12 cellular contexts compared by ENCODE assay signal in the genomic region with DNA sequence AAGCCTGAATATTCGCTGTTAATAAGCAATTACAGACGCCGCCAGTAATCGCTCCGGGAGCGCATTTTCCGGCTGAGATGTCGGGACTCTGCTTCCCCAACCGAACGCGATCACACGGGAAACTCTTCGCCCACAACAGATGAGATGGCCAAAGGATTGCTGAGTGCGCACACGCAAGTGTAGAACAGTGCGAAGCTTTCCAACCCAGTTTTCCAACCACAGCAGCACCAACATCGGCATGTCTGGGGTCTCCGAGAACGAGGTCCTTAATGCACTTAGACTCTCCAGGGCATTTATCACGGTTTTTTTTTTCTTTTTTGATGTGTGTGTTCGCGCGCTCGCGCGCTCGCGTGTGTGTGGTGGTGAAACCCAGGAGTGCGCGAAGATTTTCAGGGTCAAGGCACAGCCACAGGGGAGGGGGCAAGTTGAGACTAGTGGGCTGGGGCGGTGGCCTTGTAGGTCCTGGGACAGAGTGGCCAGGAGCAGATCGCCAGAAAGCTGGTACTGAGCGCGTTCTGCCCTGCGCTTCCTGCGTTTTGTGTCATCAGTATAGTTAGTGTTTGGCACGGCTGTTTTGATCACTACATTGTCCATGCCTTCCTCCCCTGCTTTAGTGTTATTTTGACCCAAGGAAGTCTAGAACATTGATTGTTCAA. TPM values are rescaled to one million over a fixed set of nuclear protein-coding genes. Genes with fewer than 3 reads are reported as not detected.
DNase-seq lines count a peak whose midpoint lies in the region; ATAC-seq and TF ChIP-seq lines count a peak whose summit lies in the region.
"Had no signal": no experiment of that assay in that cellular context is flagged by ENCODE, and none has a peak within 500 bp of the region (broad histone marks: within the 10 kb centered on the region; RNA-seq: fewer than 3 reads in every experiment).

No MANE protein-coding gene starts in this region.

- H2BK20ac ChIP-seq in H9 (ENCODE audit: low read depth, low read length, poor library complexity, severe bottlenecking) = no peak overlapping the region

- H3K79me2 ChIP-seq in H9 (ENCODE audit: insufficient read depth, low read length) (no peaks in the 10 kb centered on the region), neural cell (replicated peaks; ENCODE audit: insufficient read depth, low read length) (no peaks in the 10 kb centered on the region)

- no peaks in the 10 kb centered on the region for H3F3A ChIP-seq in neural cell (ENCODE audit: insufficient read depth, low read length, poor library complexity, severe bottlenecking)

- no peak for TF ChIP-seq EP300 in neural cell (conservative IDR thresholded peaks at IDR 0.05; ENCODE audit: poor library complexity, severe bottlenecking)

- no peak for TF ChIP-seq CTCF in H9 (conservative IDR thresholded peaks at IDR 0.05)
- no peak for TF ChIP-seq CTCF in dorsolateral prefrontal cortex (IDR thresholded peaks at IDR 0.05 in 54 of 56, conservative IDR thresholded peaks at IDR 0.05 in 2 of 56; ENCODE audit: low read depth in 1 of 56, partially characterized antibody in 56 of 56)
- TF ChIP-seq CTCF in neural cell (IDR thresholded peaks at IDR 0.05; ENCODE audit: poor library complexity, severe bottlenecking) = no peak

- H2BK5ac ChIP-seq in H9 (ENCODE audit: insufficient read length, low read length) = no peak overlapping the region

- no CpG with 5 or more reads among the region's 37 CpGs for WGBS in H9 (ENCODE audit: extremely low coverage, insufficient read length, low lambda C conversion rate)

- H3K18ac ChIP-seq in H9 (ENCODE audit: insufficient read length, low read depth, low read length) = no peak overlapping the region

- H2AFZ ChIP-seq in H9 (ENCODE audit: low read length) = no peak overlapping the region
- H2AFZ ChIP-seq in neural cell (ENCODE audit: low read depth, low read length) = no peak overlapping the region

- no peak overlapping the region for H4K8ac ChIP-seq in H9 (replicated peaks; ENCODE audit: insufficient read length, low read depth, low read length)

- H2BK12ac ChIP-seq in H9 (ENCODE audit: insufficient read length, low read depth, low read length) = no peak overlapping the region

- intact Hi-C loops in CD4-positive, alpha-beta memory T cell (cut with micrococcal nuclease) = loop anchor here (2.0 to 5.0 kb wide), 3 partner anchors 428 to 517 kb away; a partner anchor contains a TSS
- intact Hi-C loops in dorsolateral prefrontal cortex (cut with DNase I) = no loop called here
- intact Hi-C loops in left colon (cut with DNase I, micrococcal nuclease) = no loop called here

- H3K79me1 ChIP-seq in H9 (ENCODE audit: insufficient read depth, low read depth, low read length, poor library complexity, severe bottlenecking) = no peaks in the 10 kb centered on the region

- peak overlapping the region; percentile 77 to 95 (median 86) for H3K4me3 Mint-ChIP-seq in CD4-positive, alpha-beta memory T cell
- H3K4me3 Mint-ChIP-seq in H9 = peak overlapping the region in 1 of 2 experiments; percentile 88; a peak in 3 of 5 replicates

- no peak overlapping the region for H2AK5ac ChIP-seq in H9 (ENCODE audit: insufficient read length, low read length)

- in situ Hi-C loops in ACHN (cut with HindIII; ENCODE audit: low pct_ligation_motif_present, low pct_unique_long_range_greater_than_20kb, low sequenced_read_pairs) = no loop called here

- no peak overlapping the region for H3K27ac ChIP-seq in CD4-positive, alpha-beta memory T cell (ENCODE audit: low read depth, low read length)
- H3K27ac ChIP-seq in H9 (ENCODE audit: insufficient read length, low read depth, low read length) = no peak overlapping the region
- no peak overlapping the region for H3K27ac ChIP-seq in dorsolateral prefrontal cortex
- H3K27ac ChIP-seq in neural cell (ENCODE audit: low read length) = no peak overlapping the region
- H3K27ac ChIP-seq: gastroesophageal sphincter, VCaP had no signal

- CTCF ChIA-PET in CD4-positive, alpha-beta memory T cell (lab: Charles Lee; ENCODE audit: partially characterized antibody) = interaction anchor here (1.0 to 6.3 kb wide), 11 partner anchors 9 to 614 kb away, joined by 3 to 86 read pairs (median 5); a partner anchor contains a TSS

- peak overlapping the region in 1 of 2 donors; percentile 61 for H3K4me3 ChIP-seq in CD4-positive, alpha-beta memory T cell (ENCODE audit: low read length in 2 of 2)
- H3K4me3 ChIP-seq in dorsolateral prefrontal cortex (peak overlapping the region in 31 of 59 donors; percentile 10 to 60 (median 30)), neural cell (ENCODE audit: low read length) (peak overlapping the region; percentile 22)

- peak overlapping the region in 3 of 7 donors; percentile 1 to 76 (median 13) for H3K27ac Mint-ChIP-seq in CD4-positive, alpha-beta memory T cell
- H3K27ac Mint-ChIP-seq in H9 = no peak overlapping the region

- H4K20me1 ChIP-seq in H9 (ENCODE audit: control insufficient read depth, insufficient read depth, insufficient read length) (no peaks in the 10 kb centered on the region), neural cell (ENCODE audit: insufficient read depth) (no peaks in the 10 kb centered on the region)

- no peak overlapping the region for H3K14ac ChIP-seq in H9 (ENCODE audit: insufficient read depth, low read length)

- H3K9me3 ChIP-seq in CD4-positive, alpha-beta memory T cell (ENCODE audit: control insufficient read depth in 1 of 2, low read length in 2 of 2) = no peaks in the 10 kb centered on the region
- H3K9me3 ChIP-seq in H9 (ENCODE audit: control insufficient read depth, low read depth, low read length) = no peaks in the 10 kb centered on the region
- no peaks in the 10 kb centered on the region for H3K9me3 ChIP-seq in neural cell (ENCODE audit: low read length)
- H3K9me3 ChIP-seq: gastroesophageal sphincter had no signal

- no peak overlapping the region for H2BK15ac ChIP-seq in H9 (ENCODE audit: low read depth, low read length)

- DNase-seq in CD4-positive, alpha-beta memory T cell = no peak
- DNase-seq in H9 (no peak), dorsolateral prefrontal cortex (no peak), ACHN (no peak), left colon (no peak)
- DNase-seq: DMS79, NCI-H1436 treated with DMSO at 0.1 percent for 48 hours had no signal

- H3K4me2 ChIP-seq in H9 (ENCODE audit: insufficient read depth, insufficient read length, low read length) (peak overlapping the region; percentile 47), neural cell (ENCODE audit: low read length) (no peak overlapping the region)

- H3K9ac ChIP-seq in H9 (ENCODE audit: extremely low read depth, insufficient read length, low read length) (no peak overlapping the region), neural cell (ENCODE audit: low read length) (no peak overlapping the region)

- H3K27me3 ChIP-seq in CD4-positive, alpha-beta memory T cell (ENCODE audit: insufficient read depth, low read length) = peaks cover 67% of the 10 kb centered on the region
- H3K27me3 ChIP-seq in H9 (ENCODE audit: insufficient read depth, low read length) (peaks cover 82% of the 10 kb centered on the region), dorsolateral prefrontal cortex (peaks cover 32 to 100% (median 99%) of the 10 kb centered on the region in 45 donors), neural cell (ENCODE audit: insufficient read depth, low read depth, low read length) (peaks cover 100% of the 10 kb centered on the region)

- no peak overlapping the region for H3K4ac ChIP-seq in H9 (ENCODE audit: low read depth, low read length)

- no peak overlapping the region for H3T11ph ChIP-seq in H9 (ENCODE audit: low read length)

- H4K5ac ChIP-seq in H9 (ENCODE audit: insufficient read length, low read depth, low read length) = no peak overlapping the region

- ATAC-seq in GM19023 (IDR thresholded peaks at IDR 0.05; ENCODE audit: unreplicated experiment) = no peak
- ATAC-seq in left colon = no peak
- ATAC-seq in HG03175 (IDR thresholded peaks at IDR 0.05; ENCODE audit: unreplicated experiment) = no peak
- ATAC-seq: gastroesophageal sphincter had no signal

- H3K4me1 ChIP-seq in CD4-positive, alpha-beta memory T cell (ENCODE audit: insufficient read depth, low read length) = peaks cover 47% of the 10 kb centered on the region
- H3K4me1 ChIP-seq in H9 (ENCODE audit: insufficient read depth, low read length) = peaks cover 5% of the 10 kb centered on the region; the same call in 1 of the 2 replicates

- POLR2A ChIA-PET in CD4-positive, alpha-beta memory T cell (lab: Charles Lee; ENCODE audit: partially characterized antibody) = interaction anchor here (1.8 to 4.9 kb wide), 4 partner anchors 8 to 625 kb away, joined by 4 to 45 read pairs (median 14); a partner anchor contains a TSS

- H3K23me2 ChIP-seq in H9 (ENCODE audit: insufficient read length, low read depth, low read length, poor library complexity, severe bottlenecking) = peaks cover 18% of the 10 kb centered on the region

- TF ChIP-seq RAD21 in neural cell (conservative IDR thresholded peaks at IDR 0.05) = no peak

- no peak overlapping the region for H3K56ac ChIP-seq in H9 (ENCODE audit: insufficient read length, low read depth, low read length)

- H3K36me3 Mint-ChIP-seq in CD4-positive, alpha-beta memory T cell = peaks cover 0 to 14% of the 10 kb centered on the region in 2 donors
- H3K36me3 Mint-ChIP-seq in H9 (ENCODE audit: insufficient read depth in 1 of 3, low read depth in 3 of 3) = no peaks in the 10 kb centered on the region

- peaks cover 64 to 67% of the 10 kb centered on the region in 2 donors for H3K27me3 Mint-ChIP-seq in CD4-positive, alpha-beta memory T cell
- peaks cover 94% of the 10 kb centered on the region for H3K27me3 Mint-ChIP-seq in H9 (ENCODE audit: low read depth)

- no peak overlapping the region for H3K23ac ChIP-seq in H9 (ENCODE audit: insufficient read length, low read depth, low read length)

- no peaks in the 10 kb centered on the region for H3K9me2 ChIP-seq in neural cell (ENCODE audit: insufficient read depth, low read length)

- no peak overlapping the region for H4K91ac ChIP-seq in H9 (ENCODE audit: insufficient read length, low read depth, low read length)

- H2BK120ac ChIP-seq in H9 (ENCODE audit: low read depth, low read length, poor library complexity, severe bottlenecking) = no peak overlapping the region

- H3K9me3 Mint-ChIP-seq in CD4-positive, alpha-beta memory T cell = no peaks in the 10 kb centered on the region
- peaks cover 0 to 22% of the 10 kb centered on the region in 2 experiments; a peak in 1 of 5 replicates for H3K9me3 Mint-ChIP-seq in H9

- no peaks in the 10 kb centered on the region for H3K36me3 ChIP-seq in CD4-positive, alpha-beta memory T cell (ENCODE audit: insufficient read depth, low read length)
- no peaks in the 10 kb centered on the region for H3K36me3 ChIP-seq in neural cell (ENCODE audit: insufficient read depth, low read length)
- H3K36me3 ChIP-seq: gastroesophageal sphincter had no signal

- H3K4me1 Mint-ChIP-seq in CD4-positive, alpha-beta memory T cell = peaks cover 25 to 62% (median 42%) of the 10 kb centered on the region in 4 donors
- peaks cover 55 to 65% of the 10 kb centered on the region in 2 experiments for H3K4me1 Mint-ChIP-seq in H9

RNA-seq across cellular contexts. Expression of a gene that starts 1.8 kb away (rescaled TPM):
- 1 to 10 TPM; 4.2 to 4.8 TPM for total RNA-seq in CD4-positive, alpha-beta memory T cell
- polyA plus RNA-seq in CD4-positive, alpha-beta memory T cell = 10 to 100 TPM in 1 of 2 donors, 1 to 10 TPM in 1; 4.0 to 10.2 TPM
- total RNA-seq in H9 (2021) (1.7 and 2.0 TPM in 2 replicates), dorsolateral prefrontal cortex (under 1 TPM in 24 of 120 experiments, not detected in 96; 0.13 to 0.47 (median 0.25) TPM), left colon (under 1 TPM; 0.08 to 0.09 TPM)
- polyA plus RNA-seq in neural cell = 0.24 TPM in 1 of 2 replicates, not detected in the other
- polyA minus RNA-seq in neural cell = 0.24 TPM in 1 of 2 replicates, not detected in the other
